Comparison of ENCODE assay signal across 8 cellular contexts in genomic region chr6:43334466-43335095, GRCh38. TPM values are rescaled to one million over a fixed set of nuclear protein-coding genes. Genes with fewer than 3 reads are reported as not detected.
DNase-seq lines count a peak whose midpoint lies in the region; ATAC-seq and TF ChIP-seq lines count a peak whose summit lies in the region.

No MANE protein-coding gene starts in this region.

- H4K20me1 ChIP-seq in osteoblast (ENCODE audit: insufficient read depth, low read length) = no peaks in the 10 kb centered on the region

- H3K27me3 ChIP-seq in esophagus squamous epithelium (no peaks in the 10 kb centered on the region), osteoblast (ENCODE audit: insufficient read depth, low read length) (no peaks in the 10 kb centered on the region)

- H3K79me2 ChIP-seq in osteoblast (ENCODE audit: insufficient read depth, low read length) = no peaks in the 10 kb centered on the region

- peak overlapping the region in 2 of 7 donors; percentile 53 to 71 for H3K27ac Mint-ChIP-seq in CD14-positive monocyte

- TF ChIP-seq POLR2A in esophagus squamous epithelium (IDR thresholded peaks at IDR 0.05) = no peak

- H3K27ac ChIP-seq in HEK293 (ENCODE audit: extremely low read depth, low read depth, low read length) = no peak overlapping the region
- H3K27ac ChIP-seq in esophagus squamous epithelium = no peak overlapping the region
- H3K27ac ChIP-seq in osteoblast (ENCODE audit: low read depth, low read length) = no peak overlapping the region

- CTCF ChIA-PET in HEK293 (lab: Yijun Ruan, JAX) = interaction anchor here (0.7 to 3.7 kb wide), 49 partner anchors 8 to 684 kb away, joined by 3 to 83 read pairs (median 5); partner anchors contain the start of genes DNPH1, LRRC73, POLR1C and SLC22A7

- H3K4me1 Mint-ChIP-seq in CD14-positive monocyte = peaks cover 39% of the 10 kb centered on the region

- H3K4me2 ChIP-seq in osteoblast (ENCODE audit: insufficient read depth, low read length) = no peak overlapping the region

- peaks cover 3% of the 10 kb centered on the region; the same call in 1 of the 2 replicates for H3K4me1 ChIP-seq in HEK293 (ENCODE audit: control insufficient read depth, insufficient read depth, low read length)
- H3K4me1 ChIP-seq in esophagus squamous epithelium = peaks cover 0 to 5% (median 0%) of the 10 kb centered on the region in 3 donors
- no peaks in the 10 kb centered on the region for H3K4me1 ChIP-seq in osteoblast (ENCODE audit: insufficient read depth, low read length)

- H3K9me3 Mint-ChIP-seq in CD14-positive monocyte = no peaks in the 10 kb centered on the region

- ATAC-seq in HG03378 (IDR thresholded peaks at IDR 0.05; ENCODE audit: unreplicated experiment) = no peak

- no peak overlapping the region for H3K4me3 Mint-ChIP-seq in CD14-positive monocyte

- no peaks in the 10 kb centered on the region for H3K9me3 ChIP-seq in HEK293 (ENCODE audit: control insufficient read depth, insufficient read depth, low read depth, low read length)
- H3K9me3 ChIP-seq in esophagus squamous epithelium = no peaks in the 10 kb centered on the region
- no peaks in the 10 kb centered on the region for H3K9me3 ChIP-seq in osteoblast (ENCODE audit: low read depth, low read length)

- intact Hi-C loops in CD14-positive monocyte (cut with micrococcal nuclease) = loop anchor here (1.0 to 5.0 kb wide), 2 partner anchors 71 to 72 kb away; no protein-coding TSS in a partner anchor
- intact Hi-C loops in esophagus squamous epithelium (cut with DNase I) = no loop called here

- TF ChIP-seq CTCF in CD14-positive monocyte (IDR thresholded peaks at IDR 0.05) (peak; percentile 65), HEK293 (tag by site-specific recombination; IDR thresholded peaks at IDR 0.05) (peak; percentile 39; the same call in 1 of the 2 replicates), esophagus squamous epithelium (IDR thresholded peaks at IDR 0.05) (peak; percentile 19 to 74 (median 47)), osteoblast (IDR thresholded peaks at IDR 0.05; ENCODE audit: extremely low read depth, low read depth, low read length) (peak; percentile 67)

- H3K36me3 ChIP-seq in HEK293 (ENCODE audit: control insufficient read depth in 2 of 2, insufficient read depth in 1 of 2, low read length in 2 of 2) = peaks cover 4 to 33% of the 10 kb centered on the region in 2 experiments; a peak in 2 of 3 replicates
- H3K36me3 ChIP-seq in esophagus squamous epithelium = peaks cover 0 to 32% (median 4%) of the 10 kb centered on the region in 3 donors
- peaks cover 10% of the 10 kb centered on the region for H3K36me3 ChIP-seq in osteoblast (ENCODE audit: insufficient read depth, low read length)

- no peaks in the 10 kb centered on the region for H3K27me3 Mint-ChIP-seq in CD14-positive monocyte (ENCODE audit: low read depth in 3 of 3)

- no peak overlapping the region for H2AFZ ChIP-seq in osteoblast (ENCODE audit: low read length)

- 30 to 58% methylated on average over 2 of the region's 2 CpGs for WGBS in esophagus squamous epithelium, 2 donors

- H3K4me3 ChIP-seq in HEK293 (ENCODE audit: low read depth, low read length) (no peak overlapping the region), esophagus squamous epithelium (no peak overlapping the region), osteoblast (ENCODE audit: insufficient read depth, low read length) (no peak overlapping the region)

- DNase-seq in CD14-positive monocyte (ENCODE audit: low spot score) (no peak), RKO (ENCODE audit: low spot score) (peak; percentile 81), esophagus squamous epithelium (lab: John Stamatoyannopoulos, UW) (no peak), osteoblast (ENCODE audit: insufficient read length, low spot score, missing footprints) (no peak), NCI-H1930 (lab: John Stamatoyannopoulos, UW) (no peak)
- DNase-seq in activated T-cell treated with anti-CD3 and anti-CD28 coated beads, Interleukin-2, amount 50 U/mL, for 1 hour = no peak

- peaks cover 34 to 37% of the 10 kb centered on the region in 2 donors for H3K36me3 Mint-ChIP-seq in CD14-positive monocyte

- POLR2A ChIA-PET in HEK293 (lab: Yijun Ruan, JAX) = interaction anchor here (0.7 to 1.7 kb wide), 3 partner anchors 12 to 112 kb away, joined by 3 to 4 read pairs (median 3); no protein-coding TSS in a partner anchor

TF ChIP-seq in HEK293, 187 proteins besides CTCF, POLR2A, EP300 and RAD21:
- TF ChIP-seq ZNF660 (tag by site-specific recombination; IDR thresholded peaks at IDR 0.05) (peak; percentile 68), ZNF335 (tag by site-specific recombination; conservative IDR thresholded peaks at IDR 0.05) (0 out of 2 replicates have a peak, but pooled peaks have one; percentile 22), ZNF311 (tag by site-specific recombination; IDR thresholded peaks at IDR 0.05; ENCODE audit: borderline replicate concordance) (no peak), IKZF3 (tag by site-specific recombination; IDR thresholded peaks at IDR 0.05) (0 out of 2 replicates have a peak, but pooled peaks have one; percentile 42), ZNF341 (tag by site-specific recombination; IDR thresholded peaks at IDR 0.05; ENCODE audit: low read depth) (no peak), ZNF654 (tag by site-specific recombination; IDR thresholded peaks at IDR 0.05; ENCODE audit: low read depth) (peak; percentile 39; the same call in 1 of the 2 replicates)

RNA-seq across cellular contexts. Expression of gene CRIP3, which starts 26.0 kb away (rescaled TPM):
- polyA plus RNA-seq in CD14-positive monocyte = 1 to 10 TPM; 1.2 to 1.6 TPM
- total RNA-seq in esophagus squamous epithelium (under 1 TPM in 3 of 4 donors, not detected in 1; 0.38 to 0.72 (median 0.41) TPM), osteoblast (0.59 TPM in 1 of 2 replicates, not detected in the other)

RNA-seq across cellular contexts. Expression of gene ZNF318, which starts 34.9 kb away (rescaled TPM):
- polyA plus RNA-seq in CD14-positive monocyte = 1 to 10 TPM; 3.2 to 3.6 TPM
- 10 to 100 TPM in 1 of 4 donors, 1 to 10 TPM in 3; 5.6 to 13.5 (median 8.1) TPM for total RNA-seq in esophagus squamous epithelium
- 12.3 and 14.7 TPM in 2 replicates for total RNA-seq in osteoblast

RNA-seq across cellular contexts. Expression of gene SLC22A7, which starts 36.5 kb away (rescaled TPM):
- polyA plus RNA-seq in CD14-positive monocyte = not detected
- not detected for total RNA-seq in esophagus squamous epithelium
- total RNA-seq in osteoblast = not detected in 2 replicates
